14 cellular contexts compared by ENCODE assay signal in genomic region chr3:19937459-19938362, GRCh38. TPM values are rescaled to one million over a fixed set of nuclear protein-coding genes. Genes with fewer than 3 reads are reported as not detected.
DNase-seq lines count a peak whose midpoint lies in the region; ATAC-seq, FAIRE-seq and TF ChIP-seq lines count a peak whose summit lies in the region.
"Had no signal": no experiment of that assay in that cellular context is flagged by ENCODE, and none has a peak within 500 bp of the region (broad histone marks: within the 10 kb centered on the region; RNA-seq: fewer than 3 reads in every experiment).

No MANE protein-coding gene starts in this region.

- peak overlapping the region; percentile 64 for H3K27ac Mint-ChIP-seq in activated naive CD8-positive, alpha-beta T cell
- H3K27ac Mint-ChIP-seq: CD4-positive, alpha-beta memory T cell had no signal

- H3K36me3 Mint-ChIP-seq in activated naive CD8-positive, alpha-beta T cell, result peaks cover 2% of the 10 kb centered on the region

- DNase-seq in LoVo (ENCODE audit: low spot score) (peak; percentile 14), left lung (no peak), ACHN (no peak), NCI-H2081 treated with DMSO at 0.1 percent for 48 hours (lab: John Stamatoyannopoulos, UW) (no peak), D721Med (ENCODE audit: insufficient read length, low spot score) (no peak)
- DNase-seq: CD4-positive, alpha-beta memory T cell; midbrain; NCI-H2171; stimulated activated CD4-positive, alpha-beta T cell treated with anti-CD3 and anti-CD28 coated beads, Interleukin-4, amount 100 ng/mL, for 24 hours had no signal

- H3K27me3 Mint-ChIP-seq in activated naive CD8-positive, alpha-beta T cell, result peaks cover 7% of the 10 kb centered on the region

- H3K9me3 Mint-ChIP-seq in activated naive CD8-positive, alpha-beta T cell (ENCODE audit: low read depth), result no peaks in the 10 kb centered on the region
- H3K9me3 Mint-ChIP-seq: CD4-positive, alpha-beta memory T cell had no signal

- no peaks in the 10 kb centered on the region for H3K36me3 ChIP-seq in left lung
- H3K36me3 ChIP-seq: cardiac muscle cell had no signal

- H3K9me3 ChIP-seq in left lung, result no peaks in the 10 kb centered on the region

- ATAC-seq in GM18868 (IDR thresholded peaks at IDR 0.05; ENCODE audit: unreplicated experiment) (peak; percentile 43), left lung (peak; percentile 70)
- ATAC-seq: Panc1 had no signal

- H3K4me3 Mint-ChIP-seq in activated naive CD8-positive, alpha-beta T cell, result no peak overlapping the region
- H3K4me3 Mint-ChIP-seq: CD4-positive, alpha-beta memory T cell had no signal

- in situ Hi-C loops in ACHN (cut with HindIII; ENCODE audit: low pct_ligation_motif_present, low pct_unique_long_range_greater_than_20kb, low sequenced_read_pairs), result no loop called here

- H3K27me3 ChIP-seq in left lung, result peaks cover 0 to 7% of the 10 kb centered on the region in 2 donors
- H3K27me3 ChIP-seq: cardiac muscle cell had no signal

- H3K27ac ChIP-seq in left lung, result no peak overlapping the region
- H3K27ac ChIP-seq: cardiac muscle cell, parathyroid adenoma had no signal

- H3K4me3 ChIP-seq in left lung, result no peak overlapping the region
- H3K4me3 ChIP-seq: cardiac muscle cell had no signal

- TF ChIP-seq CTCF in left lung (IDR thresholded peaks at IDR 0.05) (no peak), D721Med (IDR thresholded peaks at IDR 0.05; ENCODE audit: insufficient read depth, missing control alignments) (no peak)

- no peaks in the 10 kb centered on the region for H3K4me1 ChIP-seq in left lung

- intact Hi-C loops in left lung (cut with DNase I), result no loop called here

- H3K4me1 Mint-ChIP-seq in activated naive CD8-positive, alpha-beta T cell (ENCODE audit: low read depth), result peaks cover 8% of the 10 kb centered on the region
- H3K4me1 Mint-ChIP-seq: CD4-positive, alpha-beta memory T cell had no signal

- no peak for FAIRE-seq in D721Med (lab: Jason Lieb, UNC)

RNA-seq across cellular contexts. Expression of gene EFHB, which starts 3.7 kb away (rescaled TPM):
- total RNA-seq in left lung, result under 1 TPM in 1 of 2 donors, not detected in 1; 0.99 TPM

RNA-seq across cellular contexts. Expression of gene RAB5A, which starts 9.2 kb away (rescaled TPM):
- 10 to 100 TPM; 60.7 to 68.6 TPM for total RNA-seq in left lung
